1 cellular context compared by ENCODE assay signal in the genomic region with DNA sequence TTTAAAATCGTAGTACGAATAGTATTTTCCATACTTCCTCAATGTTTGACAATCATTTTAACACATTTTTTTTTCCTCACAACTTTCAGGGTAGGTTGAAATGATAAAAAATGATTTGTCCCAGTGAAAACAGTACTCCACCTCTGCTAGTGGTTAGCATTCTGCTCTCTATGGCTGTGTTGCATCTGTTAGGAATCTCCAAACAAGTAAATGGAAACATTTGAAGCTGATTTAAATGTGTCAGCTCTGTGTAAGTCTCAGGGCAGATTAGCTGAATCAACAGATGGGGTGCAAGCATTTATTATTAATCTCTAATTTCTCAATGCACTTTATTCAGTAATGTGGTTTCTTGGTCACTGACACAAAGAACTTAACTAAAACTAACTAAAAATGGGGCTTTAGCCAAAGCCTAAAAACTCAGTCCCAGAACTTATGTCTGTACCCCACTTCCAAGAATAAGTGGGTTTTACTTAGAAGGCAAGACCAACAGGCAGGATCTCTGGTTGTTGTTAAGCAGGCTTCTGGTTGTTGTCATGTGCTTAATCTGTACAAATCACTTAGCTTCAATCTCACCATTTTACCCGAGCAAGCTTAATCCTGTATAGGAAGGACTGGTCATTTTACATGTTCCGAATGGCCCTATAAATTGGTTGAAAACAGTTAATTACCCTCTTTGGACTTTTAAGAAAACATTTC.
TF ChIP-seq lines count a peak whose summit lies in the region.

No MANE protein-coding gene starts in this region.

TF ChIP-seq in IMR-90, 13 proteins besides CTCF, POLR2A, EP300 and RAD21:
- no peak for TF ChIP-seq RFX5 (IDR thresholded peaks at IDR 0.05; ENCODE audit: low read depth, low read length)
- TF ChIP-seq CHD1 (IDR thresholded peaks at IDR 0.05; ENCODE audit: low read depth, low read length) = no peak
- no peak for TF ChIP-seq MAFK (IDR thresholded peaks at IDR 0.05; ENCODE audit: low read depth, low read length)
- TF ChIP-seq CEBPB (IDR thresholded peaks at IDR 0.05; ENCODE audit: low read depth, low read length) = no peak
- TF ChIP-seq RCOR1 (IDR thresholded peaks at IDR 0.05; ENCODE audit: insufficient replicate concordance, low read length) = no peak
- no peak for TF ChIP-seq MAZ (IDR thresholded peaks at IDR 0.05; ENCODE audit: borderline replicate concordance, low read depth, low read length)
- TF ChIP-seq FOS (IDR thresholded peaks at IDR 0.05; ENCODE audit: low read depth, low read length) = no peak
- TF ChIP-seq, protein P1, sequence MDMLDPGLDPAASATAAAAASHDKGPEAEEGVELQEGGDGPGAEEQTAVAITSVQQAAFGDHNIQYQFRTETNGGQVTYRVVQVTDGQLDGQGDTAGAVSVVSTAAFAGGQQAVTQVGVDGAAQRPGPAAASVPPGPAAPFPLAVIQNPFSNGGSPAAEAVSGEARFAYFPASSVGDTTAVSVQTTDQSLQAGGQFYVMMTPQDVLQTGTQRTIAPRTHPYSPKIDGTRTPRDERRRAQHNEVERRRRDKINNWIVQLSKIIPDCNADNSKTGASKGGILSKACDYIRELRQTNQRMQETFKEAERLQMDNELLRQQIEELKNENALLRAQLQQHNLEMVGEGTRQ (IDR thresholded peaks at IDR 0.05; ENCODE audit: low read depth, low read length) = no peak
